19 cellular contexts compared by ENCODE assay signal in the genomic region with DNA sequence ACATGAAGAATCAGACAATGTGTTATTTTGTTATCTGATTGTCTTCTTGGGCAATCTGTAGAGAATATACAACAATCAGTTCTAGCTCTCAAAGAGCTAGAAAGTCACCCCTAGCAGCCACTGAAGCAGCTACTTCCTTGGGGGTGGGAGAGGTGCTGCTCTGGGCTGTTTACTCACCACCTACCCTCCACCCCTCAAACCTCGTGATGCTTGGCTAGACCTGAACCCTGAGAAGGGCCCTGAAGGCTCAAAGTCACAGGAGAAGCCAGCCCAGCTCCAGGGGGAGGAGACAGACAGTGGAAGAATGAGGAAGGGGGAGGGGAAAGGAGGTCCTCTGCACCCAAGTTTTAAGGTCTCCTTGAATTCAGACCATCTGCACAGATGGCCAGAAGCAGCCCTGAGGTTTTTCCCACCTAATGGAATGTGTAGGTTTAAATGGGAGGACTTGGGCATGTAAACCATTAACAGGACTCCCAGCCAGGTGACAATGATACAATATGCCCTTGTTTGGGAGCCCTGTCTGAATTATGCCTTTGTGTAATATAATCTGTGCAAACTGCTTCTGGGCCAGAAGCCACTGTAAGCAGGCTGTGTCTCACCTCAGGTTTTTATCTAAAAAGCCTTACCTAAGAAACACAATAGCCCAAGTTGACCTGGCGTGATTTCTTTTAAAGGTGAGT.
DNase-seq lines count a peak whose midpoint lies in the region; ATAC-seq, FAIRE-seq and TF ChIP-seq lines count a peak whose summit lies in the region.
"Had no signal": no experiment of that assay in that cellular context is flagged by ENCODE, and none has a peak within 500 bp of the region (broad histone marks: within the 10 kb centered on the region; RNA-seq: fewer than 3 reads in every experiment).

No MANE protein-coding gene starts in this region.

- TF ChIP-seq EP300 in stomach (IDR thresholded peaks at IDR 0.05): no peak

- H3K9me2 ChIP-seq in PC-3 (replicated peaks; ENCODE audit: low read length): no peaks in the 10 kb centered on the region

- WGBS in stomach, 5 donors: 15 to 49% (median 35%) methylated on average over 2 of the region's 2 CpGs

- H3K36me3 ChIP-seq in PC-3 (ENCODE audit: low read depth, low read length) (no peaks in the 10 kb centered on the region), stomach (no peaks in the 10 kb centered on the region)

- BruUV-seq in PC-3 (replicated peaks; lab: Mats Ljungman, UMichigan): no TSS peak

- no peaks in the 10 kb centered on the region for H3K27me3 ChIP-seq in PC-3 (ENCODE audit: low read length)
- H3K27me3 ChIP-seq in stomach: no peaks in the 10 kb centered on the region

- no peaks in the 10 kb centered on the region for H3K79me2 ChIP-seq in PC-3 (ENCODE audit: low read length)

- TF ChIP-seq POLR2A in stomach (IDR thresholded peaks at IDR 0.05): no peak
- TF ChIP-seq POLR2A in H54 (IDR thresholded peaks at IDR 0.05; ENCODE audit: low read depth, low read length): no peak

- no peak for FAIRE-seq in H54 (lab: Jason Lieb, UNC)
- FAIRE-seq: frontal cortex had no signal

- peaks cover 5% of the 10 kb centered on the region; the same call in 1 of the 2 replicates for H3K4me1 ChIP-seq in PC-3 (ENCODE audit: insufficient read depth, low read length)
- H3K4me1 ChIP-seq in stomach: peaks cover 0 to 9% (median 6%) of the 10 kb centered on the region in 4 donors

- H3K9me3 ChIP-seq in PC-3 (ENCODE audit: low read length): no peaks in the 10 kb centered on the region
- H3K9me3 ChIP-seq in stomach: no peaks in the 10 kb centered on the region

- H3F3A ChIP-seq in PC-3 (ENCODE audit: low read length, unreplicated experiment): no peaks in the 10 kb centered on the region

- peak; percentile 36 for DNase-seq in NCI-H748 (lab: John Stamatoyannopoulos, UW; ENCODE audit: unreplicated experiment)
- no peak for DNase-seq in NCI-H748 treated with DMSO at 0.1 percent for 48 hours (lab: John Stamatoyannopoulos, UW)
- DNase-seq in PC-3: peak; percentile 12
- DNase-seq in left colon: peak; percentile 41 to 59
- DNase-seq in stomach: peak; percentile 57
- DNase-seq in H54 (ENCODE audit: insufficient read length, low spot score): no peak
- no peak for DNase-seq in A172 (ENCODE audit: low spot score)
- no peak for DNase-seq in activated T-cell treated with anti-CD3 and anti-CD28 coated beads, Interleukin-2, amount 50 U/mL, for 48 hours
- DNase-seq: ACHN; activated effector memory CD4-positive, alpha-beta T cell treated with anti-CD3 and anti-CD28 coated beads, Interleukin-2, amount 50 U/mL, for 16 hours; amygdala; CD8-positive, alpha-beta T cell; IMR-90; NCI-H1105; nucleus accumbens; T-helper 1 cell had no signal

- CTCF ChIA-PET in PC-3 (lab: Charles Lee): no interaction called here

- no peaks in the 10 kb centered on the region for H4K20me1 ChIP-seq in PC-3 (ENCODE audit: low read length)

- intact Hi-C loops in PC-3 (cut with micrococcal nuclease): no loop called here
- intact Hi-C loops in left colon (cut with DNase I, micrococcal nuclease): no loop called here
- intact Hi-C loops in stomach (cut with DNase I; ENCODE audit: low total_unique reads): no loop called here

- POLR2A ChIA-PET in PC-3 (lab: Charles Lee; ENCODE audit: unreplicated experiment): no interaction called here

- peak; percentile 48 for ATAC-seq in PC-3
- ATAC-seq in left colon: peak; percentile 88
- ATAC-seq: CD8-positive, alpha-beta T cell; WTC11 had no signal

- H2AFZ ChIP-seq in PC-3 (ENCODE audit: low read length): no peak overlapping the region

- no peak overlapping the region for H3K27ac ChIP-seq in PC-3 (ENCODE audit: low read length)
- peak overlapping the region; percentile 66 to 82 (median 76) for H3K27ac ChIP-seq in stomach

- no peak overlapping the region for H3K4me2 ChIP-seq in PC-3 (ENCODE audit: low read length)

- H3K9ac ChIP-seq in PC-3 (ENCODE audit: low read length): no peak overlapping the region

- H3K4me3 ChIP-seq in PC-3 (ENCODE audit: low read length) (no peak overlapping the region), stomach (no peak overlapping the region)
- H3K4me3 ChIP-seq: skin epidermis had no signal

- TF ChIP-seq CTCF in PC-3 (conservative IDR thresholded peaks at IDR 0.05; ENCODE audit: low read depth, low read length) (no peak), stomach (IDR thresholded peaks at IDR 0.05) (no peak)

Comparison
In these comparisons a context has a peak if more than half of its experiments do, and no peak if none do; other contexts are left out.
1. DNase-seq: peak in NCI-H748 (single experiment), PC-3 (single experiment), left colon (2 of 2) and stomach (single experiment); none in NCI-H748 treated with DMSO at 0.1 percent for 48 hours (single experiment), H54 (single experiment), A172 (single experiment) and activated T-cell treated with anti-CD3 and anti-CD28 coated beads, Interleukin-2, amount 50 U/mL, for 48 hours (0 of 2).